10 cellular contexts compared by ENCODE assay signal in genomic region chr18:44909191-44909719, GRCh38.
A peak's percentile ranks its signal among the peaks of the same experiment; 100 is the strongest.
DNase-seq lines count a peak whose midpoint lies in the region; ATAC-seq lines count a peak whose summit lies in the region.
"Had no signal": no experiment of that assay in that cellular context is flagged by ENCODE, and none has a peak within 500 bp of the region (broad histone marks: within the 10 kb centered on the region; RNA-seq: fewer than 3 reads in every experiment).

No MANE protein-coding gene starts in this region.

- peaks cover 14% of the 10 kb centered on the region for H3K27me3 Mint-ChIP-seq in activated CD4-positive, alpha-beta T cell treated with anti-CD3 and anti-CD28 coated beads for 36 hours
- H3K27me3 Mint-ChIP-seq in activated CD4-positive, alpha-beta memory T cell treated with anti-CD3 and anti-CD28 coated beads for 36 hours: peaks cover 18% of the 10 kb centered on the region

- DNase-seq in activated CD4-positive, alpha-beta T cell treated with anti-CD3 and anti-CD28 coated beads for 36 hours: no peak
- DNase-seq in activated CD4-positive, alpha-beta T cell treated with anti-CD3 and anti-CD28 coated beads for 1 hour: no peak
- DNase-seq in Kasumi-1 (lab: John Stamatoyannopoulos, UW) (peak; percentile 33 to 40), skeletal muscle cell (ENCODE audit: low read depth) (peak; percentile 18), HuH-7 (ENCODE audit: low spot score) (no peak), NCI-H748 treated with DMSO at 0.1 percent for 48 hours (lab: John Stamatoyannopoulos, UW) (no peak)
- DNase-seq in activated CD4-positive, alpha-beta memory T cell treated with anti-CD3 and anti-CD28 coated beads for 36 hours: no peak
- DNase-seq: BE2C had no signal

- peaks cover 14% of the 10 kb centered on the region for H3K4me1 Mint-ChIP-seq in activated CD4-positive, alpha-beta T cell treated with anti-CD3 and anti-CD28 coated beads for 36 hours
- H3K4me1 Mint-ChIP-seq in activated CD4-positive, alpha-beta memory T cell treated with anti-CD3 and anti-CD28 coated beads for 36 hours (ENCODE audit: low read depth): peaks cover 12% of the 10 kb centered on the region

- CTCF ChIA-PET in activated CD4-positive, alpha-beta T cell treated with anti-CD3 and anti-CD28 coated beads for 36 hours (lab: Charles Lee): interaction anchor here (0.6 to 1.5 kb wide), 2 partner anchors 23 to 108 kb away, joined by 3 to 4 read pairs; no protein-coding TSS in a partner anchor
- CTCF ChIA-PET in activated CD4-positive, alpha-beta memory T cell treated with anti-CD3 and anti-CD28 coated beads for 36 hours (lab: Charles Lee): interaction anchor here (0.8 kb wide), 1 partner anchor 8 kb away, joined by 3 read pairs; no protein-coding TSS in a partner anchor

- intact Hi-C loops in activated CD4-positive, alpha-beta T cell treated with anti-CD3 and anti-CD28 coated beads for 36 hours (cut with DNase I, micrococcal nuclease): no loop called here
- intact Hi-C loops in activated CD4-positive, alpha-beta memory T cell treated with anti-CD3 and anti-CD28 coated beads for 36 hours (cut with micrococcal nuclease): no loop called here

- no peak overlapping the region for H3K27ac Mint-ChIP-seq in activated CD4-positive, alpha-beta T cell treated with anti-CD3 and anti-CD28 coated beads for 36 hours
- no peak overlapping the region for H3K27ac Mint-ChIP-seq in activated CD4-positive, alpha-beta memory T cell treated with anti-CD3 and anti-CD28 coated beads for 36 hours

- no peak overlapping the region for H3K4me3 ChIP-seq in skeletal muscle cell (ENCODE audit: low read depth, low read length)
- H3K4me3 ChIP-seq: cardiac muscle cell had no signal

- no peak overlapping the region for H3K4me3 Mint-ChIP-seq in activated CD4-positive, alpha-beta T cell treated with anti-CD3 and anti-CD28 coated beads for 36 hours
- H3K4me3 Mint-ChIP-seq in activated CD4-positive, alpha-beta memory T cell treated with anti-CD3 and anti-CD28 coated beads for 36 hours: no peak overlapping the region

- no peaks in the 10 kb centered on the region for H3K9me3 Mint-ChIP-seq in activated CD4-positive, alpha-beta T cell treated with anti-CD3 and anti-CD28 coated beads for 36 hours (ENCODE audit: low read depth)
- no peaks in the 10 kb centered on the region for H3K9me3 Mint-ChIP-seq in activated CD4-positive, alpha-beta memory T cell treated with anti-CD3 and anti-CD28 coated beads for 36 hours

- no peaks in the 10 kb centered on the region for H3K36me3 Mint-ChIP-seq in activated CD4-positive, alpha-beta T cell treated with anti-CD3 and anti-CD28 coated beads for 36 hours (ENCODE audit: low read depth)
- no peaks in the 10 kb centered on the region for H3K36me3 Mint-ChIP-seq in activated CD4-positive, alpha-beta memory T cell treated with anti-CD3 and anti-CD28 coated beads for 36 hours

- ATAC-seq in activated CD4-positive, alpha-beta T cell treated with anti-CD3 and anti-CD28 coated beads for 36 hours: peak; percentile 36
- peak; percentile 78 for ATAC-seq in HG02678 (IDR thresholded peaks at IDR 0.05; ENCODE audit: unreplicated experiment)

- POLR2A ChIA-PET in activated CD4-positive, alpha-beta T cell treated with anti-CD3 and anti-CD28 coated beads for 36 hours (lab: Charles Lee): no interaction called here
- POLR2A ChIA-PET in activated CD4-positive, alpha-beta memory T cell treated with anti-CD3 and anti-CD28 coated beads for 36 hours (lab: Charles Lee): no interaction called here

Comparison
In these comparisons a context has a peak if more than half of its experiments do, and no peak if none do; other contexts are left out.
1. DNase-seq: peak in Kasumi-1 (2 of 2) and skeletal muscle cell (single experiment); none in activated CD4-positive, alpha-beta T cell treated with anti-CD3 and anti-CD28 coated beads for 36 hours (single experiment), activated CD4-positive, alpha-beta T cell treated with anti-CD3 and anti-CD28 coated beads for 1 hour (single experiment), HuH-7 (single experiment), NCI-H748 treated with DMSO at 0.1 percent for 48 hours (single experiment) and activated CD4-positive, alpha-beta memory T cell treated with anti-CD3 and anti-CD28 coated beads for 36 hours (single experiment).